ENCODE assay signal across 15 cellular contexts in the genomic region with DNA sequence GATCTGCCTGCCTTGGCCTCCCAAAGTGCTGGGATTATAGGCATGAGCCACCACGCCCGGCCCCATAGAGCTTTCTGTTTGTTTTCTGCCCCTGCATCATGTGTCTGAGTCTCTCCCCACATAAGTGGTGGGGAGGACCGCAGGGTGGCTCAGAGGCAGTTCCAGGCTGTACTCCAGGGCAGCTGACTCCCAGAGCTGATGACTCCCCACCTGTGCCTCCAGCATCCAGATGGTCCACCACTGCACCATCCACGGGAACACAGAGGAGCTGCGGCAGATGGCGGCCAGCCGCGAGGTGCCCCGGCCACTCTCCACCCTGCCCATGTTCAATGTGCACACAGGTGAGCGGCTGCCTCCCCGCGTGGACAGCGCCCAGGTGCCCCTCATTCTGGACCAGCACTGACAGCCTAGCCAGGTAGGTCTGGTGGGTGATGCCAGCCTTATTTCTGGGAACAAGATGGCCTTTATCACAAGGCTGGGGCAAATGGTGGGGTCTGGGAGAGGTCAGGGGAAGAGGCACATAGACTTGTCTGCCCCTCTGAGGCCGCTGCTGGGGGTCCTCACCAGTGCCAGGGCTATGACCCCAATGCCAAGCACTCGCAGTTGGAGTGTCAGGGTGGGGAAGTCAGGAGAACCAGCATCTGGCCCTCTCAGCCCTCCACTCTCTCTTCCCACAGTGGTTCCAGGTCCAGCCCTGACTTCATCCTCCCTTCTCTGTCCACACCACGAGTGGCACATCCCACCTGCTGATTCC. TPM values are rescaled to one million over a fixed set of nuclear protein-coding genes. Genes with fewer than 3 reads are reported as not detected.
DNase-seq lines count a peak whose midpoint lies in the region; ATAC-seq, FAIRE-seq and TF ChIP-seq lines count a peak whose summit lies in the region.
"Had no signal": no experiment of that assay in that cellular context is flagged by ENCODE, and none has a peak within 500 bp of the region (broad histone marks: within the 10 kb centered on the region; RNA-seq: fewer than 3 reads in every experiment).

No MANE protein-coding gene starts in this region.

- no peak overlapping the region; the same call in 1 of the 2 replicates for H4K5ac ChIP-seq in IMR-90 (ENCODE audit: low read depth, low read length)

- H3K14ac ChIP-seq in IMR-90 (replicated peaks; ENCODE audit: low read depth, low read length) = no peak overlapping the region

- intact Hi-C loops in IMR-90 (cut with micrococcal nuclease) (no loop called here), prostate gland (cut with DNase I) (no loop called here), lower leg skin (cut with DNase I; ENCODE audit: low total_unique reads) (no loop called here)

- ATAC-seq in A549 = no peak
- ATAC-seq in IMR-90 (ENCODE audit: low read depth) = no peak
- ATAC-seq in gastroesophageal sphincter = no peak

- no peak overlapping the region for H3K18ac ChIP-seq in IMR-90 (ENCODE audit: low read depth, low read length)

- peaks cover 14% of the 10 kb centered on the region for H4K20me1 ChIP-seq in IMR-90 (ENCODE audit: insufficient read depth, low read length)

- peak overlapping the region; percentile 14; the same call in 1 of the 2 replicates for H4K91ac ChIP-seq in IMR-90 (ENCODE audit: insufficient read depth, low read depth, low read length)

- peak overlapping the region; percentile 71 for H3K4me2 ChIP-seq in A549
- H3K4me2 ChIP-seq in IMR-90 (ENCODE audit: low read depth, low read length) = no peak overlapping the region

- BruUV-seq in IMR-90 (replicated peaks; lab: Mats Ljungman, UMichigan) = no TSS peak

- peaks cover 17 to 38% of the 10 kb centered on the region in 2 experiments; a peak in 3 of 4 replicates for H3K79me1 ChIP-seq in IMR-90 (ENCODE audit: low read depth in 1 of 2, low read length in 2 of 2)

- H3K27ac ChIP-seq in A549 = peak overlapping the region; percentile 90 to 95
- peak overlapping the region; percentile 47 for H3K27ac ChIP-seq in IMR-90 (ENCODE audit: insufficient read depth, low read length)
- peak overlapping the region; percentile 61 to 87 (median 86) for H3K27ac ChIP-seq in gastroesophageal sphincter
- peak overlapping the region; percentile 12 to 68 for H3K27ac ChIP-seq in prostate gland
- H3K27ac ChIP-seq: pancreas, suprapubic skin had no signal

- in situ Hi-C loops in IMR-90 (cut with MboI; ENCODE audit: low sequenced_read_pairs) = loop anchor here (10.0 kb wide), 1 partner anchor 110 kb away; no protein-coding TSS in a partner anchor

- 85% methylated on average over 15 of the region's 16 CpGs for WGBS in A549 (ENCODE audit: missing lambda C conversion rate)
- WGBS in IMR-90 (ENCODE audit: extremely low coverage in 2 of 2, insufficient read length in 1 of 2), 2 experiments = 80% methylated on average over 1 of the region's 16 CpGs; no CpG with 5 or more reads in 1 of the 2 experiments
- WGBS in gastroesophageal sphincter (ENCODE audit: low coverage in 1 of 2), 2 donors = 20% methylated on average over 1 of the region's 16 CpGs; no CpG with 5 or more reads in 1 of the 2 donors
- 77% methylated on average over 7 of the region's 16 CpGs for WGBS in prostate gland
- WGBS in lower leg skin, 2 donors = 84 to 91% methylated on average over 16 of the region's 16 CpGs

- no peak overlapping the region for H4K8ac ChIP-seq in IMR-90 (ENCODE audit: low read depth in 2 of 2, low read length in 2 of 2)

- no peak overlapping the region for H3K9ac ChIP-seq in IMR-90 (ENCODE audit: low read depth, low read length)

- H3K4ac ChIP-seq in IMR-90 (ENCODE audit: low read depth, low read length) = peak overlapping the region; percentile 80

- CTCF ChIA-PET in A549 (lab: Yijun Ruan, JAX) (interaction anchor here (1.1 to 17.0 kb wide), 10 partner anchors 10 to 120 kb away, joined by 3 to 817 read pairs (median 24); partner anchors contain the start of genes COL1A1, PPP1R9B and SGCA), IMR-90 (lab: Yijun Ruan, JAX) (interaction anchor here (1.7 kb wide), 1 partner anchor 14 kb away, joined by 6 read pairs; no protein-coding TSS in a partner anchor)

- TF ChIP-seq POLR2A in A549 (IDR thresholded peaks at IDR 0.05; ENCODE audit: low read length) = no peak
- 0 out of 2 replicates have a peak, but pooled peaks have one; percentile 4 for TF ChIP-seq POLR2A in IMR-90 (IDR thresholded peaks at IDR 0.05; ENCODE audit: low read depth, low read length)
- TF ChIP-seq POLR2A in gastroesophageal sphincter (IDR thresholded peaks at IDR 0.05) = no peak
- no peak for TF ChIP-seq POLR2A in prostate gland (IDR thresholded peaks at IDR 0.05)
- TF ChIP-seq POLR2A in lower leg skin (IDR thresholded peaks at IDR 0.05) = no peak

- H2BK120ac ChIP-seq in IMR-90 (ENCODE audit: low read depth, low read length) = peak overlapping the region; percentile 82; the same call in 1 of the 2 replicates

- H2BK5ac ChIP-seq in IMR-90 (ENCODE audit: low read depth, low read length, poor library complexity, severe bottlenecking) = peak overlapping the region; percentile 48

- H3K9me1 ChIP-seq in IMR-90 (ENCODE audit: insufficient read depth, low read length) = peaks cover 25% of the 10 kb centered on the region

- H3K9me3 ChIP-seq in A549 (no peaks in the 10 kb centered on the region), IMR-90 (ENCODE audit: control insufficient read depth, insufficient read depth, low read length) (no peaks in the 10 kb centered on the region), gastroesophageal sphincter (no peaks in the 10 kb centered on the region), prostate gland (no peaks in the 10 kb centered on the region)
- H3K9me3 ChIP-seq: pancreas, suprapubic skin had no signal

- H3K56ac ChIP-seq in IMR-90 (ENCODE audit: extremely low read depth, insufficient read depth, low read length) = no peak overlapping the region

- TF ChIP-seq EP300 in A549 (IDR thresholded peaks at IDR 0.05) (no peak), gastroesophageal sphincter (IDR thresholded peaks at IDR 0.05) (no peak)

- no peak for TF ChIP-seq RAD21 in A549 (conservative IDR thresholded peaks at IDR 0.05 in 1 of 2, IDR thresholded peaks at IDR 0.05 in 1 of 2)
- TF ChIP-seq RAD21 in IMR-90 (IDR thresholded peaks at IDR 0.05; ENCODE audit: low read length) = no peak

- H2AK9ac ChIP-seq in IMR-90 (replicated peaks; ENCODE audit: low read depth, low read length, poor library complexity) = peak overlapping the region; percentile 66

- H3K36me3 ChIP-seq in IMR-90 (ENCODE audit: control insufficient read depth, insufficient read depth, low read length) = peaks cover 11% of the 10 kb centered on the region
- peaks cover 0 to 26% of the 10 kb centered on the region in 2 donors for H3K36me3 ChIP-seq in gastroesophageal sphincter
- no peaks in the 10 kb centered on the region for H3K36me3 ChIP-seq in prostate gland
- H3K36me3 ChIP-seq: pancreas, suprapubic skin had no signal

- peaks cover 67% of the 10 kb centered on the region for H3K4me1 ChIP-seq in A549
- H3K4me1 ChIP-seq in IMR-90 (ENCODE audit: control insufficient read depth, insufficient read depth, low read length) = peaks cover 34% of the 10 kb centered on the region
- H3K4me1 ChIP-seq in gastroesophageal sphincter = peaks cover 0 to 71% (median 38%) of the 10 kb centered on the region in 3 donors
- H3K4me1 ChIP-seq in prostate gland (replicated peaks) = peaks cover 5% of the 10 kb centered on the region

- peak overlapping the region; percentile 57; the same call in 1 of the 2 replicates for H2BK20ac ChIP-seq in IMR-90 (ENCODE audit: low read depth, low read length)

- DNase-seq in A549 (ENCODE audit: low read depth in 1 of 2, low spot score in 1 of 2) (no peak), IMR-90 (peak; percentile 56), prostate gland (ENCODE audit: low spot score) (no peak), retina (no peak), DMS79 treated with DMSO at 0.1 percent for 48 hours (lab: John Stamatoyannopoulos, UW) (no peak), lower leg skin (ENCODE audit: low spot score in 2 of 2) (no peak), NCI-H2227 (lab: John Stamatoyannopoulos, UW; ENCODE audit: unreplicated experiment) (no peak)
- DNase-seq: activated naive CD4-positive, alpha-beta T cell treated with Interleukin-2 at 50 U/mL for 16 hours; NCI-H2029 had no signal

- H3K23ac ChIP-seq in IMR-90 (ENCODE audit: low read depth, low read length) = no peak overlapping the region

- no peak overlapping the region for H3K4me3 ChIP-seq in A549
- no peak overlapping the region for H3K4me3 ChIP-seq in IMR-90 (ENCODE audit: insufficient read depth, low read depth, low read length)
- no peak overlapping the region for H3K4me3 ChIP-seq in gastroesophageal sphincter
- no peak overlapping the region for H3K4me3 ChIP-seq in prostate gland
- no peak overlapping the region for H3K4me3 ChIP-seq in lower leg skin (ENCODE audit: low read depth, poor library complexity, severe bottlenecking)
- H3K4me3 ChIP-seq: pancreas, suprapubic skin had no signal

- H2AFZ ChIP-seq in IMR-90 (replicated peaks; ENCODE audit: low read length, poor library complexity) = peak overlapping the region; percentile 18

- dilution Hi-C loops in IMR-90 (cut with HindIII; ENCODE audit: low sequenced_read_pairs, unreplicated experiment) = no loop called here

- POLR2A ChIA-PET in A549 (lab: Yijun Ruan, JAX) = no interaction called here
- POLR2A ChIA-PET in IMR-90 (lab: Charles Lee; ENCODE audit: unreplicated experiment) = interaction anchor here (1.6 kb wide), 1 partner anchor 34 kb away, joined by 6 read pairs; no protein-coding TSS in a partner anchor

- no peak for TF ChIP-seq CTCF in A549 (IDR thresholded peaks at IDR 0.05)
- TF ChIP-seq CTCF in IMR-90 (conservative IDR thresholded peaks at IDR 0.05; ENCODE audit: low read depth, low read length) = no peak
- TF ChIP-seq CTCF in gastroesophageal sphincter (IDR thresholded peaks at IDR 0.05) = no peak
- TF ChIP-seq CTCF in prostate gland (IDR thresholded peaks at IDR 0.05) = no peak
- no peak for TF ChIP-seq CTCF in lower leg skin (IDR thresholded peaks at IDR 0.05)

- peak overlapping the region; percentile 62; the same call in 1 of the 3 replicates for H2BK15ac ChIP-seq in IMR-90 (ENCODE audit: low read depth, low read length)

- no peaks in the 10 kb centered on the region for H3K27me3 ChIP-seq in IMR-90 (ENCODE audit: control insufficient read depth, insufficient read depth, low read length)
- no peaks in the 10 kb centered on the region for H3K27me3 ChIP-seq in gastroesophageal sphincter
- H3K27me3 ChIP-seq in prostate gland (replicated peaks; ENCODE audit: insufficient read depth) = no peaks in the 10 kb centered on the region
- H3K27me3 ChIP-seq: pancreas, suprapubic skin had no signal

- peak overlapping the region; percentile 41 for H2AK5ac ChIP-seq in IMR-90 (ENCODE audit: low read depth, low read length)

- no peak for FAIRE-seq in A549 (lab: Jason Lieb, UNC)
- FAIRE-seq: GM18507, pancreas, RCC 7860 had no signal

RNA-seq across cellular contexts. Expression of gene SGCA, which starts 9.4 kb away (rescaled TPM):
- polyA plus RNA-seq in A549 (2011; rRNA removed) = 0.44 and 0.90 TPM in 2 replicates
- polyA plus RNA-seq in A549 (2012; cell fraction: cytosol; rRNA removed) = 1.8 and 3.2 TPM in 2 replicates
- 1.2 and 1.9 TPM in 2 replicates for polyA plus RNA-seq in A549 (2012; cell fraction: nucleus; rRNA removed)
- polyA plus RNA-seq in A549 (2017; fragmentation: RNase III; extraction: RNeasy Plus Mini Kit Qiagen cat#74134 plus additional on column Dnase treatment) = 1.5 to 3.4 TPM (median 1.9 TPM) in 3 replicates
- polyA minus RNA-seq in A549 (2011; rRNA and poly(A)+ RNA removed) = not detected in 2 replicates
- not detected in 2 replicates for total RNA-seq in IMR-90 (2012; rRNA removed)
- polyA plus RNA-seq in IMR-90 (2012; rRNA removed) = 0.19 and 0.55 TPM in 2 replicates
- 0.36 and 0.43 TPM in 2 replicates for polyA plus RNA-seq in IMR-90 (2012; cell fraction: cytosol; rRNA removed)
- 0.34 TPM in 1 of 2 replicates, not detected in the other for polyA plus RNA-seq in IMR-90 (2012; cell fraction: nucleus; rRNA removed; ENCODE audit: low replicate concordance)
- 100 to 1,000 TPM in 2 of 4 donors, 10 to 100 TPM in 2; 58.1 to 145 (median 93.4) TPM for total RNA-seq in gastroesophageal sphincter
- total RNA-seq in prostate gland = 10 to 100 TPM; 13.9 to 19.4 TPM
- total RNA-seq in lower leg skin = 1 to 10 TPM; 1.0 to 9.9 (median 5.6) TPM
- total RNA-seq: fibroblast of villous mesenchyme had no signal

RNA-seq across cellular contexts. Expression of gene PPP1R9B, which starts 24.7 kb away (rescaled TPM):
- 16.8 and 22.0 TPM in 2 replicates for polyA plus RNA-seq in A549 (2011; rRNA removed)
- 18.9 and 19.4 TPM in 2 replicates for polyA plus RNA-seq in A549 (2012; cell fraction: cytosol; rRNA removed)
- 35.8 and 44.2 TPM in 2 replicates for polyA plus RNA-seq in A549 (2012; cell fraction: nucleus; rRNA removed)
- polyA plus RNA-seq in A549 (2017; fragmentation: RNase III; extraction: RNeasy Plus Mini Kit Qiagen cat#74134 plus additional on column Dnase treatment) = 32.4 to 40.6 TPM (median 35.8 TPM) in 3 replicates
- polyA minus RNA-seq in A549 (2011; rRNA and poly(A)+ RNA removed) = 25.9 and 27.1 TPM in 2 replicates
- 28.0 and 38.6 TPM in 2 replicates for total RNA-seq in IMR-90 (2012; rRNA removed)
- 23.0 and 25.8 TPM in 2 replicates for polyA plus RNA-seq in IMR-90 (2012; rRNA removed)
- 16.2 and 19.3 TPM in 2 replicates for polyA plus RNA-seq in IMR-90 (2012; cell fraction: cytosol; rRNA removed)
- polyA plus RNA-seq in IMR-90 (2012; cell fraction: nucleus; rRNA removed; ENCODE audit: low replicate concordance) = 42.2 and 55.1 TPM in 2 replicates
- 10 to 100 TPM; 23.3 to 38.1 (median 30.8) TPM for total RNA-seq in gastroesophageal sphincter
- total RNA-seq in prostate gland = 10 to 100 TPM; 36.2 to 79.7 TPM
- total RNA-seq in lower leg skin = 10 to 100 TPM; 20.7 to 31.9 (median 29.5) TPM

RNA-seq across cellular contexts. Expression of gene COL1A1, which starts 26.2 kb away (rescaled TPM):
- polyA plus RNA-seq in A549 (2011; rRNA removed) = 4.4 and 4.6 TPM in 2 replicates
- 14.2 and 19.6 TPM in 2 replicates for polyA plus RNA-seq in A549 (2012; cell fraction: cytosol; rRNA removed)
- polyA plus RNA-seq in A549 (2012; cell fraction: nucleus; rRNA removed) = 66.1 and 69.4 TPM in 2 replicates
- 18.1 to 34.3 TPM (median 31.6 TPM) in 3 replicates for polyA plus RNA-seq in A549 (2017; fragmentation: RNase III; extraction: RNeasy Plus Mini Kit Qiagen cat#74134 plus additional on column Dnase treatment)
- 10.9 TPM in 2 replicates for polyA minus RNA-seq in A549 (2011; rRNA and poly(A)+ RNA removed)
- total RNA-seq in IMR-90 (2012; rRNA removed) = 1,825 and 2,180 TPM in 2 replicates
- polyA plus RNA-seq in IMR-90 (2012; rRNA removed) = 4,117 and 4,350 TPM in 2 replicates
- polyA plus RNA-seq in IMR-90 (2012; cell fraction: cytosol; rRNA removed) = 6,648 and 7,973 TPM in 2 replicates
- 7,018 and 18,611 TPM in 2 replicates for polyA plus RNA-seq in IMR-90 (2012; cell fraction: nucleus; rRNA removed; ENCODE audit: low replicate concordance)
- total RNA-seq in gastroesophageal sphincter = 10 to 100 TPM; 14.6 to 92.9 (median 69.7) TPM
- total RNA-seq in prostate gland = 10 to 100 TPM; 21.5 to 81.0 TPM
- 10 to 100 TPM; 15.0 to 90.5 (median 25.8) TPM for total RNA-seq in lower leg skin

RNA-seq across cellular contexts. Expression of gene SAMD14, which starts 45.3 kb away (rescaled TPM):
- 0.12 and 0.15 TPM in 2 replicates for polyA plus RNA-seq in A549 (2011; rRNA removed)
- polyA plus RNA-seq in A549 (2012; cell fraction: cytosol; rRNA removed) = 0.22 and 0.31 TPM in 2 replicates
- 1.5 and 1.8 TPM in 2 replicates for polyA plus RNA-seq in A549 (2012; cell fraction: nucleus; rRNA removed)
- polyA plus RNA-seq in A549 (2017; fragmentation: RNase III; extraction: RNeasy Plus Mini Kit Qiagen cat#74134 plus additional on column Dnase treatment) = 0.42 to 0.75 TPM (median 0.74 TPM) in 3 replicates
- 0.58 and 0.83 TPM in 2 replicates for polyA minus RNA-seq in A549 (2011; rRNA and poly(A)+ RNA removed)
- 1.4 TPM in 2 replicates for total RNA-seq in IMR-90 (2012; rRNA removed)
- polyA plus RNA-seq in IMR-90 (2012; rRNA removed) = 6.2 and 6.7 TPM in 2 replicates
- polyA plus RNA-seq in IMR-90 (2012; cell fraction: cytosol; rRNA removed) = 2.7 and 5.4 TPM in 2 replicates
- polyA plus RNA-seq in IMR-90 (2012; cell fraction: nucleus; rRNA removed; ENCODE audit: low replicate concordance) = 20.9 and 34.4 TPM in 2 replicates
- 1 to 10 TPM; 1.3 to 2.8 (median 2.3) TPM for total RNA-seq in gastroesophageal sphincter
- 1 to 10 TPM; 2.5 to 7.4 TPM for total RNA-seq in prostate gland
- under 1 TPM in 1 of 4 donors, not detected in 3; 0.39 TPM for total RNA-seq in lower leg skin

Comparison
In these comparisons a context has a peak if more than half of its experiments do, and no peak if none do; other contexts are left out.
1. H3K27ac ChIP-seq: peak in every context shown above with its lines; median percentile 92 in A549; 86 in gastroesophageal sphincter; 47 in IMR-90; 40 in prostate gland.
2. RNA of gene COL1A1, which starts 26.2 kb away (total RNA-seq): 1,825 to 2,180 TPM in IMR-90; 21.5 to 81.0 TPM in prostate gland, 14.6 to 92.9 TPM in gastroesophageal sphincter and 15.0 to 90.5 TPM in lower leg skin; every median in the first group is over 10 times any median in the second.